9 cellular contexts compared by ENCODE assay signal in the genomic region with DNA sequence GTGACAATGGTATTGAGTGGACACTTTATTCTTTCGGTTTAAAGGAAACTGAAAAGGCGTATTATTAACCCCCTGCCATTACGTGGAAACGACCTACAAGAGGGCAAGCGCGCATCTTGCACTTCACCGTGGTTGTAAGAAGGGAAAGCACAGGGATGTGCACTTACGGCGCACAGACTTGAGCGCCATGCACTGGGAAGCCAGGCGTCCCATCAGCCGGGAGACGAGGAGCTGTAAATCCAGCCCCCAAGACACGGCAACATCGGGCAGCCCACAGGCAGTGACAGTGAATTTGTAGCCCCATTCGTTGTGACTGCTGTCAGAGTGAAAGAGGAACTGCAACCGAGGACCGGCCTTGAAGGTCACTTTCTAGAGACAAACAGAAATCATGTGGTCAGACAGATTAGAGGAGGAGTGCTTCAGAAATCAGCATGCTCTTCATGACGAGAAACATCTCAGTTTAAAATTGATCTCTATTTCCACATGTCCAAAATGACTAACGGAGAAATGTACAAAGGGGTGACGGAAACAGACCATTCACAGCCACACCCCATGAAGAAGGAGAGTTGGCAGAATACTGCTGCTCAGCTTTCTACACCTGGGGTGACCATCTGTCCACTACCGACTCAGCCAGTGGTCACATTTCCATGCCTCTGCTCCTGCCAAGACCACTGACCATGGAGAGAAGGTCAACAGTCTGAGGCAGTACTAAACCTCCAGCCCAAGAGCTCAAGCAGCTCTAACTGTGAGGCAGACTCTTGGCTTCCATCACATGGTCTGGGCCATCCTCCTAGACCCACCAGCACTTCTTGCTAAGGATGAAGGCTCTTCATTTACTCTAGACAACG.
A peak's percentile ranks its signal among the peaks of the same experiment; 100 is the strongest.
DNase-seq lines count a peak whose midpoint lies in the region; ATAC-seq and TF ChIP-seq lines count a peak whose summit lies in the region.
"Had no signal": no experiment of that assay in that cellular context is flagged by ENCODE, and none has a peak within 500 bp of the region (broad histone marks: within the 10 kb centered on the region; RNA-seq: fewer than 3 reads in every experiment).

No MANE protein-coding gene starts in this region.

- H3K36me3 Mint-ChIP-seq in activated T-helper 1 cell treated with anti-CD3 and anti-CD28 coated beads, Interleukin-12 subunit alpha, Interleukin-12 subunit beta, Interleukin-2, Interleukin-4 antibody, amounts not matched to agents 30 ng/mL and 10 ng/mL and 1 ng/mL, durations not matched to agents 14 hours and 24 hours and 36 hours (ENCODE audit: low read depth): peaks cover 58% of the 10 kb centered on the region
- H3K36me3 Mint-ChIP-seq in Caco-2 (ENCODE audit: insufficient read depth, unreplicated experiment): peaks cover 28% of the 10 kb centered on the region

- H3K27me3 ChIP-seq in Caco-2 (replicated peaks; ENCODE audit: control insufficient read depth, insufficient read depth, low read length): no peaks in the 10 kb centered on the region
- H3K27me3 ChIP-seq: neutrophil had no signal

- no peaks in the 10 kb centered on the region for H3K4me1 ChIP-seq in Caco-2

- POLR2A ChIA-PET in Caco-2 (lab: Charles Lee): no interaction called here

- no peak overlapping the region for H3K4me3 Mint-ChIP-seq in activated T-helper 1 cell treated with anti-CD3 and anti-CD28 coated beads, Interleukin-12 subunit alpha, Interleukin-12 subunit beta, Interleukin-2, Interleukin-4 antibody, amounts not matched to agents 30 ng/mL and 10 ng/mL and 1 ng/mL, durations not matched to agents 14 hours and 24 hours and 36 hours
- no peak overlapping the region for H3K4me3 Mint-ChIP-seq in Caco-2 (ENCODE audit: unreplicated experiment)

- H3K4me1 Mint-ChIP-seq in activated T-helper 1 cell treated with anti-CD3 and anti-CD28 coated beads, Interleukin-12 subunit alpha, Interleukin-12 subunit beta, Interleukin-2, Interleukin-4 antibody, amounts not matched to agents 30 ng/mL and 10 ng/mL and 1 ng/mL, durations not matched to agents 14 hours and 24 hours and 36 hours (ENCODE audit: low read depth): no peaks in the 10 kb centered on the region
- H3K4me1 Mint-ChIP-seq in Caco-2 (ENCODE audit: low read depth, unreplicated experiment): no peaks in the 10 kb centered on the region

- no peaks in the 10 kb centered on the region for H3K9me3 Mint-ChIP-seq in activated T-helper 1 cell treated with anti-CD3 and anti-CD28 coated beads, Interleukin-12 subunit alpha, Interleukin-12 subunit beta, Interleukin-2, Interleukin-4 antibody, amounts not matched to agents 30 ng/mL and 10 ng/mL and 1 ng/mL, durations not matched to agents 14 hours and 24 hours and 36 hours
- H3K9me3 Mint-ChIP-seq in Caco-2 (ENCODE audit: unreplicated experiment): no peaks in the 10 kb centered on the region

- ATAC-seq in GM18499 (IDR thresholded peaks at IDR 0.05; ENCODE audit: insufficient read depth, unreplicated experiment) (peak; percentile 87), GM21737 (IDR thresholded peaks at IDR 0.05; ENCODE audit: unreplicated experiment) (peak; percentile 81), left colon (peak; percentile 22)

- CTCF ChIA-PET in Caco-2 (lab: Charles Lee): interaction anchor here (0.6 kb wide), 1 partner anchor 337 kb away, joined by 3 read pairs; no protein-coding TSS in a partner anchor

- intact Hi-C loops in left colon (cut with DNase I, micrococcal nuclease) (no loop called here), Caco-2 (cut with micrococcal nuclease; ENCODE audit: unreplicated experiment) (no loop called here)
- intact Hi-C loops in activated T-helper 1 cell treated with anti-CD3 and anti-CD28 coated beads, Interleukin-12 subunit alpha, Interleukin-12 subunit beta, Interleukin-2, Interleukin-4 antibody, amounts not matched to agents 30 ng/mL and 10 ng/mL and 1 ng/mL, durations not matched to agents 14 hours and 24 hours and 36 hours (cut with micrococcal nuclease): loop anchor here (5.0 kb wide), 1 partner anchor 227 kb away; a partner anchor contains a TSS

- DNase-seq in NAMALWA (ENCODE audit: low spot score) (peak; percentile 18), left colon (peak; percentile 24 to 27), Caco-2 (no peak), DMS79 (lab: John Stamatoyannopoulos, UW) (no peak)
- DNase-seq in stimulated activated CD4-positive, alpha-beta T cell treated with anti-CD3 and anti-CD28 coated beads, Interleukin-4, amount 100 ng/mL, for 24 hours: no peak
- DNase-seq in activated T-helper 1 cell treated with anti-CD3 and anti-CD28 coated beads, Interleukin-12 subunit alpha, Interleukin-12 subunit beta, Interleukin-2, Interleukin-4 antibody, amounts not matched to agents 30 ng/mL and 10 ng/mL and 1 ng/mL, durations not matched to agents 14 hours and 24 hours and 36 hours (ENCODE audit: low spot score): no peak

- BruUV-seq in Caco-2 (replicated peaks; lab: Mats Ljungman, UMichigan): no TSS peak

- no peaks in the 10 kb centered on the region for H3K9me3 ChIP-seq in Caco-2
- H3K9me3 ChIP-seq: neutrophil had no signal

- H3K27ac Mint-ChIP-seq in activated T-helper 1 cell treated with anti-CD3 and anti-CD28 coated beads, Interleukin-12 subunit alpha, Interleukin-12 subunit beta, Interleukin-2, Interleukin-4 antibody, amounts not matched to agents 30 ng/mL and 10 ng/mL and 1 ng/mL, durations not matched to agents 14 hours and 24 hours and 36 hours: no peak overlapping the region
- H3K27ac Mint-ChIP-seq in Caco-2 (ENCODE audit: unreplicated experiment): no peak overlapping the region

- no peak overlapping the region for H3K4me3 ChIP-seq in Caco-2 (ENCODE audit: low read depth, low read length)

- no peaks in the 10 kb centered on the region for H3K36me3 ChIP-seq in Caco-2 (ENCODE audit: control insufficient read depth, insufficient read depth, low read length)

- no peaks in the 10 kb centered on the region for H3K27me3 Mint-ChIP-seq in activated T-helper 1 cell treated with anti-CD3 and anti-CD28 coated beads, Interleukin-12 subunit alpha, Interleukin-12 subunit beta, Interleukin-2, Interleukin-4 antibody, amounts not matched to agents 30 ng/mL and 10 ng/mL and 1 ng/mL, durations not matched to agents 14 hours and 24 hours and 36 hours (ENCODE audit: insufficient read depth)
- no peaks in the 10 kb centered on the region for H3K27me3 Mint-ChIP-seq in Caco-2 (ENCODE audit: insufficient read depth, unreplicated experiment)

- no peak for TF ChIP-seq CTCF in Caco-2 (IDR thresholded peaks at IDR 0.05; ENCODE audit: insufficient read depth in 1 of 2, low read depth in 1 of 2, low read length in 1 of 2, severe bottlenecking in 1 of 2, unreplicated experiment in 1 of 2)

Comparison
In these comparisons a context has a peak if more than half of its experiments do, and no peak if none do; other contexts are left out.
1. ATAC-seq: peak in every context shown above with its lines; median percentile 87 in GM18499; 81 in GM21737; 22 in left colon.
2. DNase-seq: peak in NAMALWA (single experiment) and left colon (2 of 2); none in stimulated activated CD4-positive, alpha-beta T cell treated with anti-CD3 and anti-CD28 coated beads, Interleukin-4, amount 100 ng/mL, for 24 hours (single experiment), activated T-helper 1 cell treated with anti-CD3 and anti-CD28 coated beads, Interleukin-12 subunit alpha, Interleukin-12 subunit beta, Interleukin-2, Interleukin-4 antibody, amounts not matched to agents 30 ng/mL and 10 ng/mL and 1 ng/mL, durations not matched to agents 14 hours and 24 hours and 36 hours (single experiment), Caco-2 (0 of 2) and DMS79 (single experiment).